ENCODE assay signal across 18 cellular contexts in genomic region chr3:13345772-13346171, GRCh38.
A peak's percentile ranks its signal among the peaks of the same experiment; 100 is the strongest.
DNase-seq lines count a peak whose midpoint lies in the region; ATAC-seq lines count a peak whose summit lies in the region.
"Had no signal": no experiment of that assay in that cellular context is flagged by ENCODE, and none has a peak within 500 bp of the region (broad histone marks: within the 10 kb centered on the region; RNA-seq: fewer than 3 reads in every experiment).

No MANE protein-coding gene starts in this region.

- H3K27ac ChIP-seq in KOPT-K1 (ENCODE audit: low read depth, low read length, poor library complexity, severe bottlenecking) = peak overlapping the region; percentile 21
- H3K27ac ChIP-seq: coronary artery, tibial artery had no signal

- peaks cover 71% of the 10 kb centered on the region for H3K36me3 Mint-ChIP-seq in activated naive CD4-positive, alpha-beta T cell treated with anti-CD3 and anti-CD28 coated beads, Interleukin-2, amount 10 ng/mL, durations not matched to agents 7 days and 5 days
- H3K36me3 Mint-ChIP-seq in activated naive CD4-positive, alpha-beta T cell treated with anti-CD3 and anti-CD28 coated beads, Interleukin-2, amount 50 U/mL, for 72 hours = peaks cover 18 to 22% of the 10 kb centered on the region in 2 donors
- H3K36me3 Mint-ChIP-seq in effector memory CD8-positive, alpha-beta T cell (ENCODE audit: insufficient read depth) = peaks cover 48% of the 10 kb centered on the region
- peaks cover 97% of the 10 kb centered on the region for H3K36me3 Mint-ChIP-seq in stimulated activated effector memory CD8-positive, alpha-beta T cell treated with anti-CD3 and anti-CD28 coated beads, Interleukin-12 subunit alpha, Interleukin-12 subunit beta, amount 100 ng/mL, for 72 hours

- H3K27me3 Mint-ChIP-seq in activated naive CD4-positive, alpha-beta T cell treated with anti-CD3 and anti-CD28 coated beads, Interleukin-2, amount 10 ng/mL, durations not matched to agents 7 days and 5 days = no peaks in the 10 kb centered on the region
- no peaks in the 10 kb centered on the region for H3K27me3 Mint-ChIP-seq in effector memory CD8-positive, alpha-beta T cell
- H3K27me3 Mint-ChIP-seq: T-cell had no signal

- H3K36me3 ChIP-seq in KOPT-K1 (ENCODE audit: insufficient read depth, low read length) = peaks cover 99% of the 10 kb centered on the region
- H3K36me3 ChIP-seq: tibial artery had no signal

- H3K27ac Mint-ChIP-seq in activated naive CD4-positive, alpha-beta T cell treated with anti-CD3 and anti-CD28 coated beads, Interleukin-2, amount 10 ng/mL, durations not matched to agents 7 days and 5 days = peak overlapping the region; percentile 93
- peak overlapping the region in 1 of 2 donors; percentile 93 for H3K27ac Mint-ChIP-seq in activated naive CD4-positive, alpha-beta T cell treated with anti-CD3 and anti-CD28 coated beads, Interleukin-2, amount 50 U/mL, for 72 hours
- peak overlapping the region; percentile 85 to 88 for H3K27ac Mint-ChIP-seq in effector memory CD8-positive, alpha-beta T cell
- peak overlapping the region; percentile 87 for H3K27ac Mint-ChIP-seq in stimulated activated effector memory CD8-positive, alpha-beta T cell treated with anti-CD3 and anti-CD28 coated beads, Interleukin-12 subunit alpha, Interleukin-12 subunit beta, amount 100 ng/mL, for 72 hours

- H3K9me3 Mint-ChIP-seq in activated naive CD4-positive, alpha-beta T cell treated with anti-CD3 and anti-CD28 coated beads, Interleukin-2, amount 10 ng/mL, durations not matched to agents 7 days and 5 days = no peaks in the 10 kb centered on the region
- no peaks in the 10 kb centered on the region for H3K9me3 Mint-ChIP-seq in activated naive CD4-positive, alpha-beta T cell treated with anti-CD3 and anti-CD28 coated beads, Interleukin-2, amount 50 U/mL, for 72 hours
- H3K9me3 Mint-ChIP-seq in effector memory CD8-positive, alpha-beta T cell = no peaks in the 10 kb centered on the region
- H3K9me3 Mint-ChIP-seq in stimulated activated effector memory CD8-positive, alpha-beta T cell treated with anti-CD3 and anti-CD28 coated beads, Interleukin-12 subunit alpha, Interleukin-12 subunit beta, amount 100 ng/mL, for 72 hours = no peaks in the 10 kb centered on the region
- H3K9me3 Mint-ChIP-seq: activated T-helper 2 cell treated with anti-CD3 and anti-CD28 coated beads, Interferon-gamma antibody, Interleukin-2, Interleukin-4, amounts not matched to agents 10 μg/mL and 5 μg/mL and 100 μg/mL, durations not matched to agents 14 hours and 24 hours and 36 hours; T-cell had no signal

- peaks cover 59% of the 10 kb centered on the region for H3K4me1 Mint-ChIP-seq in activated naive CD4-positive, alpha-beta T cell treated with anti-CD3 and anti-CD28 coated beads, Interleukin-2, amount 10 ng/mL, durations not matched to agents 7 days and 5 days
- peaks cover 36 to 44% of the 10 kb centered on the region in 2 donors for H3K4me1 Mint-ChIP-seq in effector memory CD8-positive, alpha-beta T cell (ENCODE audit: low read depth in 2 of 2)
- peaks cover 49% of the 10 kb centered on the region for H3K4me1 Mint-ChIP-seq in stimulated activated effector memory CD8-positive, alpha-beta T cell treated with anti-CD3 and anti-CD28 coated beads, Interleukin-12 subunit alpha, Interleukin-12 subunit beta, amount 100 ng/mL, for 72 hours

- no peak for ATAC-seq in activated naive CD4-positive, alpha-beta T cell treated with anti-CD3 and anti-CD28 coated beads, Interleukin-2, amount 50 U/mL, for 72 hours
- ATAC-seq in effector memory CD8-positive, alpha-beta T cell (replicated peaks) = no peak
- no peak for ATAC-seq in stimulated activated effector memory CD8-positive, alpha-beta T cell treated with anti-CD3 and anti-CD28 coated beads, Interleukin-12 subunit alpha, Interleukin-12 subunit beta, amount 100 ng/mL, for 72 hours
- ATAC-seq in HG03139 (IDR thresholded peaks at IDR 0.05; ENCODE audit: unreplicated experiment) = no peak
- ATAC-seq: PC-3, sciatic nerve had no signal

- CTCF ChIA-PET in activated naive CD4-positive, alpha-beta T cell treated with anti-CD3 and anti-CD28 coated beads, Interleukin-2, amount 10 ng/mL, durations not matched to agents 7 days and 5 days (lab: Charles Lee) = interaction anchor here (0.8 to 9.1 kb wide), 14 partner anchors 10 to 254 kb away, joined by 3 to 105 read pairs (median 4); no protein-coding TSS in a partner anchor

- no peaks in the 10 kb centered on the region for H3K9me3 ChIP-seq in KOPT-K1 (ENCODE audit: insufficient read depth, low read length, poor library complexity, severe bottlenecking)
- H3K9me3 ChIP-seq: tibial artery had no signal

- no peak overlapping the region for H3K4me3 Mint-ChIP-seq in activated naive CD4-positive, alpha-beta T cell treated with anti-CD3 and anti-CD28 coated beads, Interleukin-2, amount 10 ng/mL, durations not matched to agents 7 days and 5 days
- peak overlapping the region in 1 of 2 donors; percentile 21 for H3K4me3 Mint-ChIP-seq in effector memory CD8-positive, alpha-beta T cell
- H3K4me3 Mint-ChIP-seq in stimulated activated effector memory CD8-positive, alpha-beta T cell treated with anti-CD3 and anti-CD28 coated beads, Interleukin-12 subunit alpha, Interleukin-12 subunit beta, amount 100 ng/mL, for 72 hours = no peak overlapping the region

- no peak for DNase-seq in activated naive CD4-positive, alpha-beta T cell treated with anti-CD3 and anti-CD28 coated beads, Interleukin-2, amount 10 ng/mL, durations not matched to agents 7 days and 5 days
- no peak for DNase-seq in activated naive CD4-positive, alpha-beta T cell treated with anti-CD3 and anti-CD28 coated beads, Interleukin-2, amount 50 U/mL, for 72 hours (ENCODE audit: low spot score in 2 of 2)
- DNase-seq in effector memory CD8-positive, alpha-beta T cell = no peak
- DNase-seq in stimulated activated effector memory CD8-positive, alpha-beta T cell treated with anti-CD3 and anti-CD28 coated beads, Interleukin-12 subunit alpha, Interleukin-12 subunit beta, amount 100 ng/mL, for 72 hours (ENCODE audit: low spot score in 2 of 2) = no peak
- no peak for DNase-seq in globus pallidus (ENCODE audit: low spot score)
- DNase-seq: COR-L47; NCI-H1417 treated with DMSO at 0.1 percent for 48 hours; NCI-H226; NCI-H69; PC-3; stimulated activated CD8-positive, alpha-beta memory T cell treated with anti-CD3 and anti-CD28 coated beads, Interleukin-4, amount 100 ng/mL, for 48 hours; tibial artery had no signal
